24 cellular contexts compared by ENCODE assay signal in genomic region chr18:13460946-13461345, GRCh38.
DNase-seq lines count a peak whose midpoint lies in the region; ATAC-seq and TF ChIP-seq lines count a peak whose summit lies in the region.
"Had no signal": no experiment of that assay in that cellular context is flagged by ENCODE, and none has a peak within 500 bp of the region (broad histone marks: within the 10 kb centered on the region; RNA-seq: fewer than 3 reads in every experiment).

No MANE protein-coding gene starts in this region.

- TF ChIP-seq POLR2A in sigmoid colon (IDR thresholded peaks at IDR 0.05) = no peak

- no peaks in the 10 kb centered on the region; the same call in 1 of the 2 replicates for H4K20me1 ChIP-seq in PC-9 (ENCODE audit: insufficient read depth)

- intact Hi-C loops in CD4-positive, alpha-beta T cell (cut with DNase I, micrococcal nuclease) = loop anchor here (5.0 to 10.0 kb wide), 2 partner anchors 79 to 154 kb away; no protein-coding TSS in a partner anchor
- intact Hi-C loops in PC-9 (cut with micrococcal nuclease; ENCODE audit: unreplicated experiment) = no loop called here
- intact Hi-C loops in sigmoid colon (cut with DNase I) = no loop called here

- H3K4me3 Mint-ChIP-seq in CD4-positive, alpha-beta T cell = no peak overlapping the region
- H3K4me3 Mint-ChIP-seq in stimulated activated naive CD8-positive, alpha-beta T cell treated with anti-CD3 and anti-CD28 coated beads, Interleukin-15, amount 100 ng/mL, for 72 hours = no peak overlapping the region
- H3K4me3 Mint-ChIP-seq: activated CD4-positive, alpha-beta T cell treated with anti-CD3 and anti-CD28 coated beads, Interleukin-2, amount 10 ng/mL, durations not matched to agents 24 days and 14 days; activated naive CD8-positive, alpha-beta T cell treated with anti-CD3 and anti-CD28 coated beads for 36 hours; CD8-positive, alpha-beta T cell; nephron; type B pancreatic cell had no signal

- peak; percentile 10 for DNase-seq in activated T-cell treated with anti-CD3 and anti-CD28 coated beads, Interleukin-2, amount 50 U/mL, for 1 hour
- DNase-seq in activated T-cell treated with anti-CD3 and anti-CD28 coated beads for 4 hours = no peak
- DNase-seq in CD4-positive, alpha-beta T cell = no peak
- DNase-seq in PC-9 = no peak
- DNase-seq in sigmoid colon = peak; percentile 57
- no peak for DNase-seq in stimulated activated naive CD8-positive, alpha-beta T cell treated with anti-CD3 and anti-CD28 coated beads, Interleukin-15, amount 100 ng/mL, for 72 hours
- DNase-seq in DMS153 (lab: John Stamatoyannopoulos, UW) = no peak
- no peak for DNase-seq in T1000 (lab: John Stamatoyannopoulos, UW)
- DNase-seq: activated CD4-positive, alpha-beta T cell treated with anti-CD3 and anti-CD28 coated beads, Interleukin-2, amount 10 ng/mL, durations not matched to agents 24 days and 14 days; activated naive CD8-positive, alpha-beta T cell treated with anti-CD3 and anti-CD28 coated beads for 36 hours; CD8-positive, alpha-beta T cell; EL; hippocampal formation; MM.1S; NCI-H2029 treated with DMSO at 0.1 percent for 48 hours; NCI-H526; NK-92 treated with Interleukin-12 subunit alpha and Interleukin-12 subunit beta, amount 100 ng/mL, for 24 hours; SHP77; stimulated activated CD4-positive, alpha-beta T cell treated with anti-CD3 and anti-CD28 coated beads, Interleukin-4, amount 100 ng/mL, for 4 hours; WERI-Rb-1 had no signal

- no peak overlapping the region for H2AFZ ChIP-seq in PC-9

- H3K27me3 ChIP-seq in CD4-positive, alpha-beta T cell (ENCODE audit: control insufficient read depth, insufficient read depth, low read length) = no peaks in the 10 kb centered on the region
- H3K27me3 ChIP-seq in PC-9 (ENCODE audit: insufficient read depth, low read depth) (peaks cover 86% of the 10 kb centered on the region), sigmoid colon (no peaks in the 10 kb centered on the region)

- H3K9me3 Mint-ChIP-seq in CD4-positive, alpha-beta T cell = no peaks in the 10 kb centered on the region
- H3K9me3 Mint-ChIP-seq in stimulated activated naive CD8-positive, alpha-beta T cell treated with anti-CD3 and anti-CD28 coated beads, Interleukin-15, amount 100 ng/mL, for 72 hours = peaks cover 0 to 6% of the 10 kb centered on the region in 2 donors
- H3K9me3 Mint-ChIP-seq: activated CD4-positive, alpha-beta T cell treated with anti-CD3 and anti-CD28 coated beads, Interleukin-2, amount 10 ng/mL, durations not matched to agents 24 days and 14 days; CD8-positive, alpha-beta T cell; type B pancreatic cell had no signal

- POLR2A ChIA-PET in CD4-positive, alpha-beta T cell (lab: Charles Lee) = no interaction called here
- POLR2A ChIA-PET in PC-9 (lab: Charles Lee; ENCODE audit: unreplicated experiment) = no interaction called here

- no peak for ATAC-seq in CD4-positive, alpha-beta T cell (ENCODE audit: poor library complexity)
- no peak for ATAC-seq in stimulated activated naive CD8-positive, alpha-beta T cell treated with anti-CD3 and anti-CD28 coated beads, Interleukin-15, amount 100 ng/mL, for 72 hours
- ATAC-seq: CD8-positive, alpha-beta T cell; Panc1 had no signal

- no peak for TF ChIP-seq EP300 in sigmoid colon (IDR thresholded peaks at IDR 0.05)

- H3K27me3 Mint-ChIP-seq in CD4-positive, alpha-beta T cell = no peaks in the 10 kb centered on the region
- no peaks in the 10 kb centered on the region for H3K27me3 Mint-ChIP-seq in stimulated activated naive CD8-positive, alpha-beta T cell treated with anti-CD3 and anti-CD28 coated beads, Interleukin-15, amount 100 ng/mL, for 72 hours
- H3K27me3 Mint-ChIP-seq: activated CD4-positive, alpha-beta T cell treated with anti-CD3 and anti-CD28 coated beads, Interleukin-2, amount 10 ng/mL, durations not matched to agents 24 days and 14 days; activated naive CD8-positive, alpha-beta T cell treated with anti-CD3 and anti-CD28 coated beads for 36 hours had no signal

- no peaks in the 10 kb centered on the region for H3K4me1 ChIP-seq in PC-9 (replicated peaks; ENCODE audit: insufficient read depth)
- H3K4me1 ChIP-seq in sigmoid colon = peaks cover 0 to 12% (median 5%) of the 10 kb centered on the region in 4 donors

- H3K36me3 Mint-ChIP-seq in CD4-positive, alpha-beta T cell (ENCODE audit: low read depth) = peaks cover 18% of the 10 kb centered on the region
- H3K36me3 Mint-ChIP-seq: type B pancreatic cell had no signal

- H3K79me2 ChIP-seq in PC-9 (ENCODE audit: low read depth) = no peaks in the 10 kb centered on the region

- H3K4me1 Mint-ChIP-seq in CD4-positive, alpha-beta T cell (ENCODE audit: low read depth) = peaks cover 84% of the 10 kb centered on the region
- H3K4me1 Mint-ChIP-seq in stimulated activated naive CD8-positive, alpha-beta T cell treated with anti-CD3 and anti-CD28 coated beads, Interleukin-15, amount 100 ng/mL, for 72 hours = peaks cover 77% of the 10 kb centered on the region

- H3K9me2 ChIP-seq in PC-9 (ENCODE audit: insufficient read depth) = no peaks in the 10 kb centered on the region

- no peak for TF ChIP-seq CTCF in CD4-positive, alpha-beta T cell (IDR thresholded peaks at IDR 0.05)
- no peak for TF ChIP-seq CTCF in PC-9 (conservative IDR thresholded peaks at IDR 0.05)
- no peak for TF ChIP-seq CTCF in sigmoid colon (IDR thresholded peaks at IDR 0.05)

- BruUV-seq in PC-9 (replicated peaks; lab: Mats Ljungman, UMichigan) = no TSS peak

- CTCF ChIA-PET in CD4-positive, alpha-beta T cell (lab: Charles Lee) = no interaction called here
- CTCF ChIA-PET in PC-9 (lab: Charles Lee) = no interaction called here

- H3K27ac Mint-ChIP-seq in CD4-positive, alpha-beta T cell = peak overlapping the region; percentile 97
- H3K27ac Mint-ChIP-seq in stimulated activated naive CD8-positive, alpha-beta T cell treated with anti-CD3 and anti-CD28 coated beads, Interleukin-15, amount 100 ng/mL, for 72 hours = no peak overlapping the region
- H3K27ac Mint-ChIP-seq: activated CD4-positive, alpha-beta T cell treated with anti-CD3 and anti-CD28 coated beads, Interleukin-2, amount 10 ng/mL, durations not matched to agents 24 days and 14 days; activated naive CD8-positive, alpha-beta T cell treated with anti-CD3 and anti-CD28 coated beads for 36 hours; CD8-positive, alpha-beta T cell; nephron; type B pancreatic cell had no signal

- H3K4me3 ChIP-seq in PC-9 (peak overlapping the region; percentile 19; the same call in 1 of the 2 replicates), sigmoid colon (no peak overlapping the region)
- H3K4me3 ChIP-seq: lung had no signal

- no peak overlapping the region for H3K27ac ChIP-seq in CD4-positive, alpha-beta T cell (ENCODE audit: low read depth, low read length)
- no peak overlapping the region for H3K27ac ChIP-seq in PC-9
- no peak overlapping the region for H3K27ac ChIP-seq in sigmoid colon
- H3K27ac ChIP-seq: WERI-Rb-1 had no signal

- no peaks in the 10 kb centered on the region for H3K36me3 ChIP-seq in PC-9 (ENCODE audit: low read depth)
- peaks cover 0 to 3% (median 0%) of the 10 kb centered on the region in 4 donors for H3K36me3 ChIP-seq in sigmoid colon
- H3K36me3 ChIP-seq: WERI-Rb-1 had no signal

- no peaks in the 10 kb centered on the region for H3F3A ChIP-seq in PC-9 (ENCODE audit: insufficient read depth, low read depth)

- H3K4me2 ChIP-seq in PC-9 = peak overlapping the region; percentile 61

- no peaks in the 10 kb centered on the region for H3K9me3 ChIP-seq in CD4-positive, alpha-beta T cell (ENCODE audit: control insufficient read depth, low read length)
- H3K9me3 ChIP-seq in PC-9 (ENCODE audit: insufficient read depth, low read depth) (no peaks in the 10 kb centered on the region), sigmoid colon (no peaks in the 10 kb centered on the region)

- 93 to 97% methylated on average over 12 of the region's 12 CpGs for WGBS in sigmoid colon, 2 donors

Comparison
In these comparisons a context has a peak if more than half of its experiments do, and no peak if none do; other contexts are left out.
1. DNase-seq: peak in activated T-cell treated with anti-CD3 and anti-CD28 coated beads, Interleukin-2, amount 50 U/mL, for 1 hour (single experiment) and sigmoid colon (single experiment); none in activated T-cell treated with anti-CD3 and anti-CD28 coated beads for 4 hours (single experiment), CD4-positive, alpha-beta T cell (0 of 10), PC-9 (0 of 2), stimulated activated naive CD8-positive, alpha-beta T cell treated with anti-CD3 and anti-CD28 coated beads, Interleukin-15, amount 100 ng/mL, for 72 hours (0 of 2), DMS153 (single experiment) and T1000 (single experiment).
2. intact Hi-C loops: an anchor here in CD4-positive, alpha-beta T cell (5.0 to 10.0 kb wide); none called in PC-9 and sigmoid colon.